ENCODE assay signal across 10 cellular contexts in genomic region chr11:73995247-73995646, GRCh38. TPM values are rescaled to one million over a fixed set of nuclear protein-coding genes. Genes with fewer than 3 reads are reported as not detected.
DNase-seq lines count a peak whose midpoint lies in the region; ATAC-seq, FAIRE-seq and TF ChIP-seq lines count a peak whose summit lies in the region.
"Had no signal": no experiment of that assay in that cellular context is flagged by ENCODE, and none has a peak within 500 bp of the region (broad histone marks: within the 10 kb centered on the region; RNA-seq: fewer than 3 reads in every experiment).

No MANE protein-coding gene starts in this region.

- dilution Hi-C loops in endothelial cell of umbilical vein (cut with MboI; ENCODE audit: extremely low pct_ligation_motif_present, low sequenced_read_pairs), result no loop called here

- BruUV-seq in endothelial cell of umbilical vein (replicated peaks; lab: Mats Ljungman, UMichigan), result no TSS peak
- BruUV-seq in PC-3 (replicated peaks; lab: Mats Ljungman, UMichigan), result no TSS peak

- H3K27me3 ChIP-seq in endothelial cell of umbilical vein (ENCODE audit: control insufficient read depth in 2 of 2, insufficient read depth in 2 of 2, low read length in 2 of 2) (peaks cover 0 to 3% of the 10 kb centered on the region in 2 experiments), PC-3 (ENCODE audit: low read length) (no peaks in the 10 kb centered on the region)

- TF ChIP-seq CTCF in endothelial cell of umbilical vein (IDR thresholded peaks at IDR 0.05; ENCODE audit: extremely low read depth in 1 of 2, insufficient read depth in 1 of 2, low read depth in 1 of 2, low read length in 2 of 2) (no peak), PC-3 (conservative IDR thresholded peaks at IDR 0.05; ENCODE audit: low read depth, low read length) (no peak)

- ATAC-seq in GM19395 (IDR thresholded peaks at IDR 0.05; ENCODE audit: unreplicated experiment), result peak; percentile 44
- ATAC-seq in PC-3, result no peak

- no peaks in the 10 kb centered on the region for H4K20me1 ChIP-seq in endothelial cell of umbilical vein (replicated peaks; ENCODE audit: control insufficient read depth, extremely low read depth, insufficient read depth, low read length)
- H4K20me1 ChIP-seq in PC-3 (ENCODE audit: low read length), result no peaks in the 10 kb centered on the region

- no peak for TF ChIP-seq POLR2A in endothelial cell of umbilical vein (IDR thresholded peaks at IDR 0.05; ENCODE audit: low read depth, low read length)

- H3K4me1 ChIP-seq in endothelial cell of umbilical vein (ENCODE audit: control insufficient read depth, extremely low read depth, insufficient read depth, low read length), result no peaks in the 10 kb centered on the region
- peaks cover 14% of the 10 kb centered on the region for H3K4me1 ChIP-seq in PC-3 (ENCODE audit: insufficient read depth, low read length)

- H3K27ac ChIP-seq in endothelial cell of umbilical vein (ENCODE audit: insufficient read depth, low read depth, low read length) (no peak overlapping the region), PC-3 (ENCODE audit: low read length) (no peak overlapping the region)

- no peak for FAIRE-seq in endothelial cell of umbilical vein (lab: Jason Lieb, UNC)

- POLR2A ChIA-PET in endothelial cell of umbilical vein (lab: Charles Lee), result no interaction called here
- POLR2A ChIA-PET in PC-3 (lab: Charles Lee; ENCODE audit: unreplicated experiment), result no interaction called here

- H3F3A ChIP-seq in PC-3 (ENCODE audit: low read length, unreplicated experiment), result peaks cover 4% of the 10 kb centered on the region

- no peaks in the 10 kb centered on the region for H3K9me2 ChIP-seq in PC-3 (replicated peaks; ENCODE audit: low read length)

- H3K4me2 ChIP-seq in endothelial cell of umbilical vein (ENCODE audit: insufficient read depth, low read length), result no peak overlapping the region
- no peak overlapping the region for H3K4me2 ChIP-seq in PC-3 (ENCODE audit: low read length)

- H2AFZ ChIP-seq in endothelial cell of umbilical vein (ENCODE audit: low read depth, low read length) (no peak overlapping the region), PC-3 (ENCODE audit: low read length) (no peak overlapping the region)

- H3K9ac ChIP-seq in endothelial cell of umbilical vein (replicated peaks; ENCODE audit: extremely low read depth, insufficient read depth, low read length) (no peak overlapping the region), PC-3 (ENCODE audit: low read length) (no peak overlapping the region)

- DNase-seq in CD1c-positive myeloid dendritic cell (ENCODE audit: extremely low spot score) (peak; percentile 87), NCI-H2029 treated with DMSO at 0.1 percent for 48 hours (lab: John Stamatoyannopoulos, UW) (peak; percentile 64), endothelial cell of umbilical vein (ENCODE audit: low read depth, low spot score) (peak; percentile 18), D341Med (ENCODE audit: low spot score) (no peak), PC-3 (no peak), NCI-H2171 treated with DMSO at 0.1 percent for 48 hours (lab: John Stamatoyannopoulos, UW) (no peak)
- no peak for DNase-seq in stimulated activated CD4-positive, alpha-beta T cell treated with anti-CD3 and anti-CD28 coated beads, Interleukin-12 subunit alpha, Interleukin-12 subunit beta, amount 100 ng/mL, for 4 hours
- DNase-seq: NCI-H1930 had no signal

- H3K36me3 ChIP-seq in endothelial cell of umbilical vein (ENCODE audit: control insufficient read depth in 2 of 2, extremely low read depth in 1 of 2, insufficient read depth in 2 of 2, low read length in 2 of 2), result no peaks in the 10 kb centered on the region
- H3K36me3 ChIP-seq in PC-3 (ENCODE audit: low read depth, low read length), result no peaks in the 10 kb centered on the region

- H3K4me3 ChIP-seq in endothelial cell of umbilical vein (replicated peaks in 1 of 3; ENCODE audit: insufficient read depth in 1 of 3, low read depth in 1 of 3, low read length in 3 of 3) (no peak overlapping the region), PC-3 (ENCODE audit: low read length) (no peak overlapping the region)
- H3K4me3 ChIP-seq: lung had no signal

- CTCF ChIA-PET in endothelial cell of umbilical vein (lab: Charles Lee), result no interaction called here
- CTCF ChIA-PET in PC-3 (lab: Charles Lee), result no interaction called here

- no peaks in the 10 kb centered on the region for H3K9me3 ChIP-seq in endothelial cell of umbilical vein (replicated peaks; ENCODE audit: control insufficient read depth, insufficient read depth, low read length)
- no peaks in the 10 kb centered on the region for H3K9me3 ChIP-seq in PC-3 (ENCODE audit: low read length)

- no peaks in the 10 kb centered on the region for H3K79me2 ChIP-seq in endothelial cell of umbilical vein (ENCODE audit: control insufficient read depth, insufficient read depth, low read length)
- no peaks in the 10 kb centered on the region for H3K79me2 ChIP-seq in PC-3 (ENCODE audit: low read length)

- intact Hi-C loops in endothelial cell of umbilical vein (cut with micrococcal nuclease) (no loop called here), PC-3 (cut with micrococcal nuclease) (no loop called here)

- no peaks in the 10 kb centered on the region for H3K9me1 ChIP-seq in endothelial cell of umbilical vein (replicated peaks; ENCODE audit: control insufficient read depth, extremely low read depth, insufficient read depth, low read length)

TF ChIP-seq in endothelial cell of umbilical vein, 7 proteins besides CTCF, POLR2A, EP300 and RAD21:
- TF ChIP-seq POLR2AphosphoS5 (IDR thresholded peaks at IDR 0.05; ENCODE audit: insufficient read depth, low read depth, low read length) (no peak), MAX (IDR thresholded peaks at IDR 0.05; ENCODE audit: insufficient read depth, insufficient read length) (no peak), JUN (IDR thresholded peaks at IDR 0.05; ENCODE audit: borderline replicate concordance, insufficient read depth, insufficient read length, low read depth) (no peak), FOS (IDR thresholded peaks at IDR 0.05; ENCODE audit: borderline replicate concordance, insufficient read depth, low read length) (no peak), MYC (IDR thresholded peaks at IDR 0.05; ENCODE audit: low read depth, low read length) (no peak), GATA2 (IDR thresholded peaks at IDR 0.05; ENCODE audit: insufficient read depth, insufficient read length, low read depth, low read length) (no peak), EZH2 (IDR thresholded peaks at IDR 0.05; ENCODE audit: borderline replicate concordance, low read depth, low read length, severe bottlenecking) (no peak)

RNA-seq across cellular contexts. Expression of gene UCP2, which starts 12.6 kb away (rescaled TPM):
- total RNA-seq in endothelial cell of umbilical vein (12.1 and 16.5 TPM in 2 replicates), PC-3 (2014; rRNA removed) (6.4 and 11.9 TPM in 2 replicates)
- polyA plus RNA-seq in endothelial cell of umbilical vein, result 21.4 and 24.0 TPM in 2 replicates
- 15.8 and 15.9 TPM in 2 replicates for polyA plus RNA-seq in endothelial cell of umbilical vein (2011; cell fraction: cytosol; rRNA removed)
- polyA plus RNA-seq in endothelial cell of umbilical vein (2011; cell fraction: nucleus; rRNA removed), result 7.3 and 9.4 TPM in 2 replicates
- polyA plus RNA-seq in endothelial cell of umbilical vein (2012), result 7.5 and 17.3 TPM in 2 replicates
- polyA minus RNA-seq in endothelial cell of umbilical vein, result 23.4 and 30.6 TPM in 2 replicates
- 101 TPM for polyA minus RNA-seq in endothelial cell of umbilical vein (2011; cell fraction: cytosol; rRNA and poly(A)+ RNA removed)
- 7.5 and 8.0 TPM in 2 replicates for polyA minus RNA-seq in endothelial cell of umbilical vein (2011; cell fraction: nucleus; rRNA and poly(A)+ RNA removed)

RNA-seq across cellular contexts. Expression of gene UCP3, which starts 13.6 kb away (rescaled TPM):
- total RNA-seq in endothelial cell of umbilical vein (1.3 and 1.4 TPM in 2 replicates), PC-3 (2014; rRNA removed) (1.2 and 1.8 TPM in 2 replicates)
- 1.1 and 1.4 TPM in 2 replicates for polyA plus RNA-seq in endothelial cell of umbilical vein
- 0.58 and 0.78 TPM in 2 replicates for polyA plus RNA-seq in endothelial cell of umbilical vein (2011; cell fraction: cytosol; rRNA removed)
- polyA plus RNA-seq in endothelial cell of umbilical vein (2011; cell fraction: nucleus; rRNA removed), result 7.9 and 8.5 TPM in 2 replicates
- 0.64 and 0.75 TPM in 2 replicates for polyA plus RNA-seq in endothelial cell of umbilical vein (2012)
- 1.3 and 6.6 TPM in 2 replicates for polyA minus RNA-seq in endothelial cell of umbilical vein
- 0.61 TPM for polyA minus RNA-seq in endothelial cell of umbilical vein (2011; cell fraction: cytosol; rRNA and poly(A)+ RNA removed)
- 5.2 and 6.1 TPM in 2 replicates for polyA minus RNA-seq in endothelial cell of umbilical vein (2011; cell fraction: nucleus; rRNA and poly(A)+ RNA removed)

RNA-seq across cellular contexts. Expression of gene DNAJB13, which starts 44.4 kb away (rescaled TPM):
- total RNA-seq in endothelial cell of umbilical vein (0.46 TPM in 1 of 2 replicates, not detected in the other), PC-3 (2014; rRNA removed) (0.29 and 0.46 TPM in 2 replicates)
- 0.07 TPM in 1 of 2 replicates, not detected in the other for polyA plus RNA-seq in endothelial cell of umbilical vein
- 0.07 TPM in 1 of 2 replicates, not detected in the other for polyA plus RNA-seq in endothelial cell of umbilical vein (2011; cell fraction: cytosol; rRNA removed)
- 0.22 TPM in 1 of 2 replicates, not detected in the other for polyA plus RNA-seq in endothelial cell of umbilical vein (2011; cell fraction: nucleus; rRNA removed)
- not detected in 2 replicates for polyA plus RNA-seq in endothelial cell of umbilical vein (2012)
- not detected in 2 replicates for polyA minus RNA-seq in endothelial cell of umbilical vein
- not detected for polyA minus RNA-seq in endothelial cell of umbilical vein (2011; cell fraction: cytosol; rRNA and poly(A)+ RNA removed)
- polyA minus RNA-seq in endothelial cell of umbilical vein (2011; cell fraction: nucleus; rRNA and poly(A)+ RNA removed), result not detected in 2 replicates

Comparison
In these comparisons a context has a peak if more than half of its experiments do, and no peak if none do; other contexts are left out.
1. DNase-seq: peak in CD1c-positive myeloid dendritic cell (single experiment), NCI-H2029 treated with DMSO at 0.1 percent for 48 hours (single experiment) and endothelial cell of umbilical vein (single experiment); none in D341Med (single experiment), PC-3 (single experiment), NCI-H2171 treated with DMSO at 0.1 percent for 48 hours (single experiment) and stimulated activated CD4-positive, alpha-beta T cell treated with anti-CD3 and anti-CD28 coated beads, Interleukin-12 subunit alpha, Interleukin-12 subunit beta, amount 100 ng/mL, for 4 hours (single experiment).